Comparison of ENCODE assay signal across 9 cellular contexts in genomic region chr10:63267414-63268138, GRCh38.
A peak's percentile ranks its signal among the peaks of the same experiment; 100 is the strongest.
DNase-seq lines count a peak whose midpoint lies in the region; ATAC-seq and TF ChIP-seq lines count a peak whose summit lies in the region.
"Had no signal": no experiment of that assay in that cellular context is flagged by ENCODE, and none has a peak within 500 bp of the region (broad histone marks: within the 10 kb centered on the region; RNA-seq: fewer than 3 reads in every experiment).

No MANE protein-coding gene starts in this region.

- no peak for TF ChIP-seq CTCF in epithelial cell of proximal tubule (conservative IDR thresholded peaks at IDR 0.05; ENCODE audit: low read depth, low read length)

- no peaks in the 10 kb centered on the region for H3K36me3 Mint-ChIP-seq in T-helper 17 cell (ENCODE audit: low read depth)

- H3K4me3 Mint-ChIP-seq in T-helper 17 cell: peak overlapping the region; percentile 94

- peak overlapping the region; percentile 94 for H3K9ac ChIP-seq in muscle layer of colon (ENCODE audit: low read length)

- intact Hi-C loops in posterior cingulate gyrus (cut with DNase I): loop anchor here (2.0 to 5.0 kb wide), 2 partner anchors 55 to 253 kb away; partner anchors contain the start of gene REEP3

- H3K27ac ChIP-seq in muscle layer of colon (ENCODE audit: low read depth, low read length): peak overlapping the region; percentile 75
- H3K27ac ChIP-seq: C4-2B had no signal

- H3K9me3 ChIP-seq in T-helper 17 cell (ENCODE audit: control insufficient read depth, low read length, poor library complexity, severe bottlenecking) (no peaks in the 10 kb centered on the region), muscle layer of colon (ENCODE audit: low read length) (no peaks in the 10 kb centered on the region)

- H3K27me3 Mint-ChIP-seq in T-helper 17 cell: no peaks in the 10 kb centered on the region

- peak; percentile 33 for DNase-seq in NCI-H1092 treated with DMSO at 0.1 percent for 48 hours (lab: John Stamatoyannopoulos, UW)
- no peak for DNase-seq in NCI-H1092 (lab: John Stamatoyannopoulos, UW)
- DNase-seq in HT-29 (ENCODE audit: low spot score): peak; percentile 82
- DNase-seq in T-helper 17 cell: no peak
- no peak for DNase-seq in epithelial cell of proximal tubule (ENCODE audit: low read depth)
- no peak for DNase-seq in posterior cingulate gyrus

- H3K27me3 ChIP-seq in muscle layer of colon (ENCODE audit: control insufficient read depth in 1 of 2, insufficient read depth in 2 of 2, low read length in 2 of 2): no peaks in the 10 kb centered on the region

- H3K36me3 ChIP-seq in muscle layer of colon (ENCODE audit: insufficient read depth, low read length): no peaks in the 10 kb centered on the region

- H3K27ac Mint-ChIP-seq in T-helper 17 cell: peak overlapping the region; percentile 97

- ATAC-seq in T-helper 17 cell (no peak), GM18861 (IDR thresholded peaks at IDR 0.05; ENCODE audit: unreplicated experiment) (no peak)

- peaks cover 7% of the 10 kb centered on the region for H3K4me1 ChIP-seq in muscle layer of colon (ENCODE audit: insufficient read depth, low read length)

- H3K4me3 ChIP-seq in epithelial cell of proximal tubule (ENCODE audit: low read depth, low read length) (peak overlapping the region; percentile 65), muscle layer of colon (ENCODE audit: low read depth in 1 of 2, low read length in 2 of 2) (peak overlapping the region; percentile 7 to 64)

- peaks cover 13% of the 10 kb centered on the region for H3K4me1 Mint-ChIP-seq in T-helper 17 cell

Comparison
In these comparisons a context has a peak if more than half of its experiments do, and no peak if none do; other contexts are left out.
1. DNase-seq: peak in NCI-H1092 treated with DMSO at 0.1 percent for 48 hours (single experiment) and HT-29 (single experiment); none in NCI-H1092 (single experiment), T-helper 17 cell (0 of 3), epithelial cell of proximal tubule (single experiment) and posterior cingulate gyrus (0 of 10).